In the genomic region with DNA sequence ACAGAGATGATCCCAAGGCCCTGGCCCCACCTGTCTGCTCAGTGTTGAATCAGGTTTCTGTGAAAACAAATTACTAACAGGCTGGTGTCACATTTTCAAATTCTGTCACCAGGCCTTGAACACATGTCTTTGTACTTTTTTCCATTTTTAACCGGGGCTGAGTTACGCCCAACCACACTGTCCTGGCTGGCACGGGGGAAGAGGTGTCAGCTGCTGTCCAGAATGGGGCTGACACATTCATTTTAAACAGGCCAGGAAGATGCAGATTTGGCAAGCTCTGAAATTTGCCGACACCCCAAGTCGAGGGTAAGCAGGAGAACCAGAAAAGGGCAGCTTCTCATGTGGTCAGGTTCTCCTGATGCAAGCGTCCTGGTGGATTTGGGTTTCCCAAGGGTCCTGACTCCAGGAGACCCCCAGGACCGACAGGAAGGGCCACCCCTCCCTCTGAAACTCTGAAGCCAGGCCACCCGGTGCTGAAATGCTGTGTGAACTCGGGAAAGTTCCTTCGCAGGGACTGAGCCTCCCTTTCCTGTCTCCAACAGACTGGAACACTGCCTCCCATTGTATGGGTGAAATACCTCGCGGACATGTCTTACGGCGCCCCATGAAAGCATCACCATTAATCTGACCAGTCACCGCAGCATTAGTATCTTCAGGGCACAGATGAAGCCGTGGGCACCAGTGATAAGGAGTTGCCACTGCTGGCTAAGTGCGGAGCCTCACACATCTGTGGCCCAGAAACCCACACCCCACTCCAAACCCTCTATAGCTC, we compare ENCODE assay signal across 8 cellular contexts.
A peak's percentile ranks its signal among the peaks of the same experiment; 100 is the strongest.
DNase-seq lines count a peak whose midpoint lies in the region; ATAC-seq and TF ChIP-seq lines count a peak whose summit lies in the region.
"Not testable (repeated sequence)": the region's sequence is repeated elsewhere in the genome, so short reads cannot be mapped to it uniquely, and the experiment has no call there.

No MANE protein-coding gene starts in this region.

- CTCF ChIA-PET in activated CD4-positive, alpha-beta T cell treated with anti-CD3 and anti-CD28 coated beads for 36 hours (lab: Charles Lee), result not testable (repeated sequence)

- not testable (repeated sequence) for H2AFZ ChIP-seq in OCI-LY1 (ENCODE audit: low read length)

- H3K27me3 Mint-ChIP-seq in activated CD4-positive, alpha-beta T cell treated with anti-CD3 and anti-CD28 coated beads for 36 hours; activated naive CD8-positive, alpha-beta T cell treated with anti-CD3 and anti-CD28 coated beads, Interleukin-2, amount 10 ng/mL, durations not matched to agents 7 days and 5 days: not testable (repeated sequence)

- not testable (repeated sequence) for H3K9me3 Mint-ChIP-seq in activated CD4-positive, alpha-beta T cell treated with anti-CD3 and anti-CD28 coated beads for 36 hours (ENCODE audit: low read depth); activated naive CD8-positive, alpha-beta T cell treated with anti-CD3 and anti-CD28 coated beads, Interleukin-2, amount 10 ng/mL, durations not matched to agents 7 days and 5 days

- H3K36me3 ChIP-seq in OCI-LY1 (ENCODE audit: insufficient read depth, low read length) (peaks cover 36% of the 10 kb centered on the region; the same call in 1 of the 2 replicates), esophagus squamous epithelium (peaks cover 0 to 12% (median 0%) of the 10 kb centered on the region in 3 donors), lung (ENCODE audit: control insufficient read depth in 2 of 2, insufficient read depth in 2 of 2, low read length in 2 of 2) (peaks cover 0 to 10% of the 10 kb centered on the region in 2 donors)
- H3K36me3 ChIP-seq in rectal smooth muscle tissue (ENCODE audit: control insufficient read depth, insufficient read depth, low read length); testis (ENCODE audit: low read depth, missing control alignments): not testable (repeated sequence)

- peaks cover 57% of the 10 kb centered on the region for H3K36me3 Mint-ChIP-seq in activated CD4-positive, alpha-beta T cell treated with anti-CD3 and anti-CD28 coated beads for 36 hours (ENCODE audit: low read depth)
- H3K36me3 Mint-ChIP-seq in activated naive CD8-positive, alpha-beta T cell treated with anti-CD3 and anti-CD28 coated beads, Interleukin-2, amount 10 ng/mL, durations not matched to agents 7 days and 5 days, result peaks cover 18% of the 10 kb centered on the region

- H3K9me2 ChIP-seq in OCI-LY1 (ENCODE audit: low read depth, low read length), result not testable (repeated sequence)

- intact Hi-C loops in activated CD4-positive, alpha-beta T cell treated with anti-CD3 and anti-CD28 coated beads for 36 hours (cut with DNase I, micrococcal nuclease), result loop anchor here (5.0 to 10.0 kb wide), 6 partner anchors 43 to 866 kb away; partner anchors contain the start of genes CDR2 (in 1 of the 2), ERI2 (in 1 of the 2), METTL9 (in 1 of the 2) and POLR3E (in 1 of the 2)
- intact Hi-C loops in esophagus squamous epithelium (cut with DNase I); testis (cut with DNase I; ENCODE audit: low total_unique reads): not testable (repeated sequence)

- H3K4me1 ChIP-seq in OCI-LY1 (ENCODE audit: insufficient read depth, low read length, severe bottlenecking) (peaks cover 62% of the 10 kb centered on the region), esophagus squamous epithelium (peaks cover 36 to 88% (median 69%) of the 10 kb centered on the region in 3 donors), lung (ENCODE audit: control insufficient read depth in 2 of 2, insufficient read depth in 2 of 2, low read length in 2 of 2) (peaks cover 15 to 24% of the 10 kb centered on the region in 2 donors), rectal smooth muscle tissue (ENCODE audit: control insufficient read depth, insufficient read depth, low read length) (peaks cover 36% of the 10 kb centered on the region), testis (peaks cover 67% of the 10 kb centered on the region)

- peak overlapping the region; percentile 97 for H3K27ac Mint-ChIP-seq in activated CD4-positive, alpha-beta T cell treated with anti-CD3 and anti-CD28 coated beads for 36 hours
- peak overlapping the region; percentile 99 for H3K27ac Mint-ChIP-seq in activated naive CD8-positive, alpha-beta T cell treated with anti-CD3 and anti-CD28 coated beads, Interleukin-2, amount 10 ng/mL, durations not matched to agents 7 days and 5 days

- H3K4me2 ChIP-seq in OCI-LY1 (ENCODE audit: low read length), result peak overlapping the region; percentile 81

- H3K27ac ChIP-seq in OCI-LY1 (ENCODE audit: low read depth, low read length, poor library complexity, severe bottlenecking), result peak overlapping the region; percentile 96
- H3K27ac ChIP-seq in esophagus squamous epithelium, result peak overlapping the region; percentile 3 to 84 (median 82)
- H3K27ac ChIP-seq in lung (ENCODE audit: low read depth in 1 of 2, low read length in 1 of 2), result peak overlapping the region in 1 of 2 donors; percentile 35
- H3K27ac ChIP-seq in rectal smooth muscle tissue (ENCODE audit: low read depth, low read length), result peak overlapping the region; percentile 54
- H3K27ac ChIP-seq in testis, result peak overlapping the region; percentile 45 to 69

- POLR2A ChIA-PET in activated CD4-positive, alpha-beta T cell treated with anti-CD3 and anti-CD28 coated beads for 36 hours (lab: Charles Lee), result not testable (repeated sequence)
- POLR2A ChIA-PET in activated naive CD8-positive, alpha-beta T cell treated with anti-CD3 and anti-CD28 coated beads, Interleukin-2, amount 10 ng/mL, durations not matched to agents 7 days and 5 days (lab: Charles Lee), result interaction anchor here (0.7 kb wide), 1 partner anchor 12 kb away, joined by 3 read pairs; no protein-coding TSS in a partner anchor

- DNase-seq in CMK (ENCODE audit: low read depth) (peak; percentile 72), lung (ENCODE audit: low spot score) (peak; percentile 29), testis (peak; percentile 34)
- peak; percentile 74 for DNase-seq in activated CD4-positive, alpha-beta T cell treated with anti-CD3 and anti-CD28 coated beads for 36 hours
- DNase-seq in activated naive CD8-positive, alpha-beta T cell treated with anti-CD3 and anti-CD28 coated beads, Interleukin-2, amount 10 ng/mL, durations not matched to agents 7 days and 5 days, result peak; percentile 31
- not testable (repeated sequence) for DNase-seq in esophagus squamous epithelium (lab: John Stamatoyannopoulos, UW)

- H3K4me3 ChIP-seq in OCI-LY1 (ENCODE audit: low read depth, low read length, poor library complexity, severe bottlenecking), result peak overlapping the region; percentile 60
- not testable (repeated sequence) for H3K4me3 ChIP-seq in esophagus squamous epithelium; lung; rectal smooth muscle tissue (ENCODE audit: low read length); testis

- peaks cover 44% of the 10 kb centered on the region for H3K79me2 ChIP-seq in OCI-LY1 (ENCODE audit: insufficient read depth, low read length)

- H3K4me1 Mint-ChIP-seq in activated CD4-positive, alpha-beta T cell treated with anti-CD3 and anti-CD28 coated beads for 36 hours, result peaks cover 74% of the 10 kb centered on the region
- H3K4me1 Mint-ChIP-seq in activated naive CD8-positive, alpha-beta T cell treated with anti-CD3 and anti-CD28 coated beads, Interleukin-2, amount 10 ng/mL, durations not matched to agents 7 days and 5 days, result peaks cover 51% of the 10 kb centered on the region

- not testable (repeated sequence) for H3F3A ChIP-seq in OCI-LY1 (ENCODE audit: insufficient read depth, low read length)

- H3K4me3 Mint-ChIP-seq in activated CD4-positive, alpha-beta T cell treated with anti-CD3 and anti-CD28 coated beads for 36 hours, result peak overlapping the region; percentile 70
- H3K4me3 Mint-ChIP-seq in activated naive CD8-positive, alpha-beta T cell treated with anti-CD3 and anti-CD28 coated beads, Interleukin-2, amount 10 ng/mL, durations not matched to agents 7 days and 5 days, result peak overlapping the region; percentile 91

- H3K9ac ChIP-seq in OCI-LY1 (ENCODE audit: low read length), result peak overlapping the region; percentile 63; the same call in 1 of the 2 replicates
- H3K9ac ChIP-seq in rectal smooth muscle tissue (ENCODE audit: low read length), result not testable (repeated sequence)

- H3K27me3 ChIP-seq in OCI-LY1 (ENCODE audit: insufficient read depth, low read length); esophagus squamous epithelium; lung (ENCODE audit: control insufficient read depth, insufficient read depth); rectal smooth muscle tissue (ENCODE audit: control insufficient read depth, insufficient read depth, low read length); testis: not testable (repeated sequence)

- H3K9me3 ChIP-seq in OCI-LY1 (ENCODE audit: low read length); esophagus squamous epithelium; lung (ENCODE audit: control insufficient read depth in 2 of 2, insufficient read depth in 1 of 2, low read length in 1 of 2); testis: not testable (repeated sequence)

- WGBS in esophagus squamous epithelium, 2 donors, result 54 to 61% methylated on average over 16 to 17 of the region's 17 CpGs
- WGBS in lung, 2 donors, result 74 to 76% methylated on average over 17 of the region's 17 CpGs
- WGBS in testis, 2 donors, result 66 to 72% methylated on average over 17 of the region's 17 CpGs

- TF ChIP-seq POLR2A in esophagus squamous epithelium (IDR thresholded peaks at IDR 0.05); testis (IDR thresholded peaks at IDR 0.05): not testable (repeated sequence)

- H4K20me1 ChIP-seq in OCI-LY1 (ENCODE audit: insufficient read depth, low read length), result not testable (repeated sequence)

- ATAC-seq in activated CD4-positive, alpha-beta T cell treated with anti-CD3 and anti-CD28 coated beads for 36 hours, result peak; percentile 75
- not testable (repeated sequence) for ATAC-seq in activated naive CD8-positive, alpha-beta T cell treated with anti-CD3 and anti-CD28 coated beads, Interleukin-2, amount 10 ng/mL, durations not matched to agents 7 days and 5 days (ENCODE audit: low read depth); lung (ENCODE audit: insufficient read depth, low FRiP score)

- not testable (repeated sequence) for TF ChIP-seq CTCF in OCI-LY1 (IDR thresholded peaks at IDR 0.05; ENCODE audit: low read length); esophagus squamous epithelium (IDR thresholded peaks at IDR 0.05); lung (IDR thresholded peaks at IDR 0.05; ENCODE audit: control extremely low read depth, extremely low read depth); testis (IDR thresholded peaks at IDR 0.05)
